37 cellular contexts compared by ENCODE assay signal in the genomic region with DNA sequence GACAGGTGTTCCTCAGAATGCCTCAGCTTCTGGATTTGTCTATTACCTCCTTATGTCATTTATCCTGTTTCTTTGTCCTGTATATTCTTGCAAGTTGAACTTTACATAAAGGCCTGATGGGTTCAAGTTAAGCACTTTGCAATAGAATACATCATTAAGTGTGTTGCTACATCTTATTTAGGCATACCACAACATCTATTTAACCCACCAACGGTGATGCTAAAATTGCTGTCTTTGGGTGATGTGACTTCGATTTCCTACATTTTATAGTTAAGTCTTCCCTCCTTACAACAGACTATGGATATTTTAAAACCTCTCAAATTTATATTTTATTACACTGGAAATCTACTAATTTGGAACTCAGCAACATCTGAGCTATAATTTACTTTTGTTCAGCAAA.
"Had no signal": no experiment of that assay in that cellular context is flagged by ENCODE, and none has a peak within 500 bp of the region (broad histone marks: within the 10 kb centered on the region; RNA-seq: fewer than 3 reads in every experiment).

No MANE protein-coding gene starts in this region.

- H3K36me3 Mint-ChIP-seq: activated naive CD4-positive, alpha-beta T cell treated with anti-CD3 and anti-CD28 coated beads, Interleukin-2, amount 10 ng/mL, durations not matched to agents 7 days and 5 days; activated naive CD4-positive, alpha-beta T cell treated with anti-CD3 and anti-CD28 coated beads, Interleukin-2, amount 50 U/mL, for 24 hours; activated naive CD4-positive, alpha-beta T cell treated with anti-CD3 and anti-CD28 coated beads, Interleukin-2, amount 50 U/mL, for 72 hours; activated naive CD8-positive, alpha-beta T cell; activated naive CD8-positive, alpha-beta T cell treated with anti-CD3 and anti-CD28 coated beads for 36 hours; activated naive CD8-positive, alpha-beta T cell treated with anti-CD3 and anti-CD28 coated beads, Interleukin-2, amount 10 ng/mL, durations not matched to agents 7 days and 5 days had no signal

- H3K4me3 ChIP-seq: adrenal gland, ascending aorta, body of pancreas, breast epithelium, cardiac muscle cell had no signal

- H3K27me3 ChIP-seq: adrenal gland, ascending aorta, body of pancreas, brain microvascular endothelial cell, breast epithelium, cardiac muscle cell had no signal

- ATAC-seq: activated naive CD4-positive, alpha-beta T cell treated with anti-CD3 and anti-CD28 coated beads, Interleukin-2, amount 50 U/mL, for 72 hours; activated naive CD8-positive, alpha-beta T cell treated with anti-CD3 and anti-CD28 coated beads, Interleukin-2, amount 50 U/mL, for 24 hours; activated T-cell treated with anti-CD3 and anti-CD28 coated beads, Interleukin-2, amount 50 U/mL, for 4 hours; activated T-cell treated with anti-CD3 and anti-CD28 coated beads, Interleukin-2, amount 50 U/mL, for 72 hours; activated T-helper 17 cell treated with anti-CD3 and anti-CD28 coated beads, Interleukin-2, amount 50 U/mL, for 72 hours; body of pancreas had no signal

- H3K9me3 Mint-ChIP-seq: activated naive CD4-positive, alpha-beta T cell treated with anti-CD3 and anti-CD28 coated beads for 36 hours; activated naive CD4-positive, alpha-beta T cell treated with anti-CD3 and anti-CD28 coated beads, Interleukin-2, amount 10 ng/mL, durations not matched to agents 7 days and 5 days; activated naive CD4-positive, alpha-beta T cell treated with anti-CD3 and anti-CD28 coated beads, Interleukin-2, amount 50 U/mL, for 24 hours; activated naive CD4-positive, alpha-beta T cell treated with anti-CD3 and anti-CD28 coated beads, Interleukin-2, amount 50 U/mL, for 72 hours; activated naive CD8-positive, alpha-beta T cell treated with anti-CD3 and anti-CD28 coated beads for 36 hours; activated naive CD8-positive, alpha-beta T cell treated with anti-CD3 and anti-CD28 coated beads, Interleukin-2, amount 10 ng/mL, durations not matched to agents 7 days and 5 days; activated T-cell treated with anti-CD3 and anti-CD28 coated beads, Interleukin-2, amount 50 U/mL, for 24 hours; activated T-cell treated with anti-CD3 and anti-CD28 coated beads, Interleukin-2, amount 50 U/mL, for 4 hours; activated T-helper 1 cell treated with anti-CD3 and anti-CD28 coated beads, Interleukin-12 subunit alpha, Interleukin-12 subunit beta, Interleukin-2, Interleukin-4 antibody, amounts not matched to agents 30 ng/mL and 10 ng/mL and 1 ng/mL, durations not matched to agents 14 hours and 24 hours and 36 hours; activated T-helper 17 cell treated with anti-CD3 and anti-CD28 coated beads, Interleukin-2, amount 50 U/mL, for 72 hours; activated T-helper 2 cell treated with anti-CD3 and anti-CD28 coated beads, Interferon-gamma antibody, Interleukin-2, Interleukin-4, amounts not matched to agents 10 μg/mL and 5 μg/mL and 100 μg/mL, durations not matched to agents 14 hours and 24 hours and 36 hours; central memory CD8-positive, alpha-beta T cell had no signal

- DNase-seq: activated effector memory CD4-positive, alpha-beta T cell treated with anti-CD3 and anti-CD28 coated beads, Interleukin-2, amount 50 U/mL, for 16 hours; activated effector memory CD4-positive, alpha-beta T cell treated with Interleukin-2 at 50 U/mL for 16 hours; activated gamma-delta T cell; activated gamma-delta T cell treated with Interleukin-2 at 50 U/mL for 16 hours; activated naive CD4-positive, alpha-beta T cell; activated naive CD4-positive, alpha-beta T cell treated with anti-CD3 and anti-CD28 coated beads for 36 hours; activated naive CD4-positive, alpha-beta T cell treated with anti-CD3 and anti-CD28 coated beads, Interleukin-2, amount 10 ng/mL, durations not matched to agents 7 days and 5 days; activated naive CD4-positive, alpha-beta T cell treated with anti-CD3 and anti-CD28 coated beads, Interleukin-2, amount 50 U/mL, for 16 hours; activated naive CD4-positive, alpha-beta T cell treated with Interleukin-2 at 50 U/mL for 16 hours; activated naive CD8-positive, alpha-beta T cell treated with anti-CD3 and anti-CD28 coated beads for 36 hours; activated naive CD8-positive, alpha-beta T cell treated with anti-CD3 and anti-CD28 coated beads, Interleukin-2, amount 10 ng/mL, durations not matched to agents 7 days and 5 days; activated naive CD8-positive, alpha-beta T cell treated with anti-CD3 and anti-CD28 coated beads, Interleukin-2, amount 50 U/mL, for 24 hours; activated T-cell treated with anti-CD3 and anti-CD28 coated beads, Interleukin-2, amount 50 U/mL, for 24 hours; activated T-cell treated with anti-CD3 and anti-CD28 coated beads, Interleukin-2, amount 50 U/mL, for 4 hours; activated T-cell treated with anti-CD3 and anti-CD28 coated beads, Interleukin-2, amount 50 U/mL, for 48 hours; activated T-cell treated with anti-CD3 and anti-CD28 coated beads, Interleukin-2, amount 50 U/mL, for 72 hours; adrenal gland; amniotic stem cell; amygdala; anterior cingulate cortex; aorta; body of pancreas; brain microvascular endothelial cell; caudate nucleus; central memory CD4-positive, alpha-beta T cell; cerebellar nuclear complex had no signal

- H3K27ac ChIP-seq: adrenal gland, ascending aorta, body of pancreas, brain microvascular endothelial cell, breast epithelium, cardiac muscle cell had no signal

- H3K4me1 Mint-ChIP-seq: activated naive CD4-positive, alpha-beta T cell treated with anti-CD3 and anti-CD28 coated beads, Interleukin-2, amount 10 ng/mL, durations not matched to agents 7 days and 5 days; activated naive CD4-positive, alpha-beta T cell treated with anti-CD3 and anti-CD28 coated beads, Interleukin-2, amount 50 U/mL, for 24 hours; activated naive CD8-positive, alpha-beta T cell treated with anti-CD3 and anti-CD28 coated beads for 36 hours; activated naive CD8-positive, alpha-beta T cell treated with anti-CD3 and anti-CD28 coated beads, Interleukin-2, amount 10 ng/mL, durations not matched to agents 7 days and 5 days; activated naive CD8-positive, alpha-beta T cell treated with anti-CD3 and anti-CD28 coated beads, Interleukin-2, amount 50 U/mL, for 24 hours; activated T-helper 17 cell treated with anti-CD3 and anti-CD28 coated beads, Interleukin-2, amount 50 U/mL, for 72 hours; central memory CD8-positive, alpha-beta T cell had no signal

- H3K9me3 ChIP-seq: adrenal gland, body of pancreas had no signal

- H3K27ac Mint-ChIP-seq: activated naive CD4-positive, alpha-beta T cell treated with anti-CD3 and anti-CD28 coated beads for 36 hours; activated naive CD4-positive, alpha-beta T cell treated with anti-CD3 and anti-CD28 coated beads, Interleukin-2, amount 10 ng/mL, durations not matched to agents 7 days and 5 days; activated naive CD4-positive, alpha-beta T cell treated with anti-CD3 and anti-CD28 coated beads, Interleukin-2, amount 50 U/mL, for 24 hours; activated naive CD4-positive, alpha-beta T cell treated with anti-CD3 and anti-CD28 coated beads, Interleukin-2, amount 50 U/mL, for 72 hours; activated naive CD8-positive, alpha-beta T cell; activated naive CD8-positive, alpha-beta T cell treated with anti-CD3 and anti-CD28 coated beads for 36 hours; activated naive CD8-positive, alpha-beta T cell treated with anti-CD3 and anti-CD28 coated beads, Interleukin-2, amount 10 ng/mL, durations not matched to agents 7 days and 5 days; activated naive CD8-positive, alpha-beta T cell treated with anti-CD3 and anti-CD28 coated beads, Interleukin-2, amount 50 U/mL, for 24 hours; activated T-cell treated with anti-CD3 and anti-CD28 coated beads, Interleukin-2, amount 50 U/mL, for 24 hours; activated T-cell treated with anti-CD3 and anti-CD28 coated beads, Interleukin-2, amount 50 U/mL, for 72 hours; activated T-helper 1 cell treated with anti-CD3 and anti-CD28 coated beads, Interleukin-12 subunit alpha, Interleukin-12 subunit beta, Interleukin-2, Interleukin-4 antibody, amounts not matched to agents 30 ng/mL and 10 ng/mL and 1 ng/mL, durations not matched to agents 14 hours and 24 hours and 36 hours; activated T-helper 17 cell treated with anti-CD3 and anti-CD28 coated beads, Interleukin-2, amount 50 U/mL, for 72 hours; activated T-helper 2 cell treated with anti-CD3 and anti-CD28 coated beads, Interferon-gamma antibody, Interleukin-2, Interleukin-4, amounts not matched to agents 10 μg/mL and 5 μg/mL and 100 μg/mL, durations not matched to agents 14 hours and 24 hours and 36 hours; brain had no signal

- H3K27me3 Mint-ChIP-seq: activated naive CD4-positive, alpha-beta T cell treated with anti-CD3 and anti-CD28 coated beads, Interleukin-2, amount 10 ng/mL, durations not matched to agents 7 days and 5 days; activated naive CD8-positive, alpha-beta T cell treated with anti-CD3 and anti-CD28 coated beads, Interleukin-2, amount 10 ng/mL, durations not matched to agents 7 days and 5 days; brain had no signal

- H3K4me3 Mint-ChIP-seq: activated naive CD4-positive, alpha-beta T cell treated with anti-CD3 and anti-CD28 coated beads for 36 hours; activated naive CD4-positive, alpha-beta T cell treated with anti-CD3 and anti-CD28 coated beads, Interleukin-2, amount 10 ng/mL, durations not matched to agents 7 days and 5 days; activated naive CD4-positive, alpha-beta T cell treated with anti-CD3 and anti-CD28 coated beads, Interleukin-2, amount 50 U/mL, for 24 hours; activated naive CD8-positive, alpha-beta T cell; activated naive CD8-positive, alpha-beta T cell treated with anti-CD3 and anti-CD28 coated beads for 36 hours; activated naive CD8-positive, alpha-beta T cell treated with anti-CD3 and anti-CD28 coated beads, Interleukin-2, amount 10 ng/mL, durations not matched to agents 7 days and 5 days; activated naive CD8-positive, alpha-beta T cell treated with anti-CD3 and anti-CD28 coated beads, Interleukin-2, amount 50 U/mL, for 24 hours; activated T-cell treated with anti-CD3 and anti-CD28 coated beads, Interleukin-2, amount 50 U/mL, for 24 hours; activated T-cell treated with anti-CD3 and anti-CD28 coated beads, Interleukin-2, amount 50 U/mL, for 4 hours; activated T-cell treated with anti-CD3 and anti-CD28 coated beads, Interleukin-2, amount 50 U/mL, for 72 hours; activated T-helper 1 cell treated with anti-CD3 and anti-CD28 coated beads, Interleukin-12 subunit alpha, Interleukin-12 subunit beta, Interleukin-2, Interleukin-4 antibody, amounts not matched to agents 30 ng/mL and 10 ng/mL and 1 ng/mL, durations not matched to agents 14 hours and 24 hours and 36 hours; activated T-helper 17 cell treated with anti-CD3 and anti-CD28 coated beads, Interleukin-2, amount 50 U/mL, for 72 hours; brain; central memory CD8-positive, alpha-beta T cell had no signal

- H3K4me1 ChIP-seq: adrenal gland, ascending aorta, body of pancreas, breast epithelium had no signal

- H3K36me3 ChIP-seq: adrenal gland, breast epithelium, cardiac muscle cell had no signal
